ENCODE assay signal across 23 cellular contexts in the genomic region with DNA sequence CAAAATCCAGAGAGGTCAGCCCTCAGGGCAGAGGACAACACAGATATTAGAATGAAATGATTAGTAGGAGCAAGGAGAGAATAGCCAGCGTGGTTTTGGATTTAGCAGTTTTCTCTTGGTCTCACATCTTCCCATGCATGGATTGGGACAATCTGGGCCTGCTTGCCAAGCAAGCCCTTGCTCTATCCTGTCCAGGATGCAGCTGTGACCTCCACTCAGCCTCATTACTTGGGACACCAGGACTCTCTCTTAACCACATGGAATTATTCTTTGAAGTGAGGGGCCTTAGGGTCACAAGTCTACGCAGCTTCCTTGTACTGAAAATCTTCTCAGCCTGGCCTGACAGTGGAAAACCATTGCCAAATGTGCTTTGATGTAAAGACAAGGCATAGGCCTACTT. TPM values are rescaled to one million over a fixed set of nuclear protein-coding genes. Genes with fewer than 3 reads are reported as not detected.
A peak's percentile ranks its signal among the peaks of the same experiment; 100 is the strongest.
DNase-seq lines count a peak whose midpoint lies in the region; ATAC-seq and TF ChIP-seq lines count a peak whose summit lies in the region.
"Had no signal": no experiment of that assay in that cellular context is flagged by ENCODE, and none has a peak within 500 bp of the region (broad histone marks: within the 10 kb centered on the region; RNA-seq: fewer than 3 reads in every experiment).

No MANE protein-coding gene starts in this region.

- peaks cover 6% of the 10 kb centered on the region for H3K4me1 Mint-ChIP-seq in endodermal cell

- no peaks in the 10 kb centered on the region for H3K36me3 ChIP-seq in endodermal cell (ENCODE audit: control insufficient read depth, insufficient read depth, low read length)
- H3K36me3 ChIP-seq: SJSA1 had no signal

- peak overlapping the region; percentile 33 for H3K27ac Mint-ChIP-seq in endodermal cell

- H3K27me3 Mint-ChIP-seq in endodermal cell (ENCODE audit: insufficient read depth), result peaks cover 10% of the 10 kb centered on the region

- 90 to 91% methylated on average over 2 of the region's 2 CpGs for WGBS in endodermal cell (ENCODE audit: insufficient coverage in 1 of 2, insufficient read length in 1 of 2), 2 experiments

- DNase-seq in Right ventricle myocardium superior (no peak), left cardiac atrium (no peak), endodermal cell (peak; percentile 46), myocyte (ENCODE audit: low read depth) (peak; percentile 14), HK-2 (ENCODE audit: unreplicated experiment) (no peak), GOT3 (lab: John Stamatoyannopoulos, UW) (no peak), occipital lobe (lab: John Stamatoyannopoulos, UW) (no peak)
- DNase-seq: 8988T; AML-193; DMS53; GDM1; Karpas-422; MV-4-11; NCI-H1105 treated with DMSO at 0.1 percent for 48 hours; NCI-H1694; NCI-H2081; NCI-H2171; NCI-H345; NCI-H524; NCI-H774; NK-92 treated with Interleukin-12 subunit alpha and Interleukin-12 subunit beta, amount 100 ng/mL, for 24 hours had no signal

- H3K9ac ChIP-seq in endodermal cell (ENCODE audit: extremely low read depth, low read length, poor library complexity, severe bottlenecking), result no peak overlapping the region

- intact Hi-C loops in Right ventricle myocardium superior (cut with DNase I), result no loop called here
- intact Hi-C loops in left cardiac atrium (cut with DNase I), result no loop called here

- no peaks in the 10 kb centered on the region for H3K27me3 ChIP-seq in endodermal cell (ENCODE audit: control insufficient read depth, insufficient read depth, low read length, poor library complexity, severe bottlenecking)
- H3K27me3 ChIP-seq: SJSA1 had no signal

- H3K9me3 Mint-ChIP-seq in endodermal cell, result no peaks in the 10 kb centered on the region

- H3K36me3 Mint-ChIP-seq in endodermal cell (ENCODE audit: low read depth), result no peaks in the 10 kb centered on the region

- no peaks in the 10 kb centered on the region for H3K4me1 ChIP-seq in endodermal cell (ENCODE audit: control insufficient read depth, insufficient read depth, low read length)

- H3K27ac ChIP-seq in endodermal cell (ENCODE audit: low read depth, low read length), result no peak overlapping the region
- H3K27ac ChIP-seq: C4-2B, SJSA1 had no signal

- TF ChIP-seq CTCF in endodermal cell (conservative IDR thresholded peaks at IDR 0.05), result no peak

- H3K4me3 ChIP-seq in endodermal cell (ENCODE audit: low read length), result no peak overlapping the region
- H3K4me3 ChIP-seq: SJSA1 had no signal

- peak; percentile 36 for ATAC-seq in Right ventricle myocardium superior (ENCODE audit: poor library complexity)
- no peak for ATAC-seq in left cardiac atrium

- H3K4me3 Mint-ChIP-seq in endodermal cell, result no peak overlapping the region

- H3K9me3 ChIP-seq in endodermal cell (ENCODE audit: control insufficient read depth, low read length), result no peaks in the 10 kb centered on the region
- H3K9me3 ChIP-seq: SJSA1 had no signal

RNA-seq across cellular contexts. Expression of gene DCN, which starts 28.0 kb away (rescaled TPM):
- total RNA-seq in Right ventricle myocardium superior, result 800 TPM
- 1,000 to 10,000 TPM; 1,324 to 1,437 TPM for total RNA-seq in left cardiac atrium
- total RNA-seq in endodermal cell, result not detected
- polyA plus RNA-seq in endodermal cell (2013, experiment 1 of 2), result 7.8 TPM
- 7.8 TPM for polyA plus RNA-seq in endodermal cell (2013, experiment 2 of 2)
- total RNA-seq in myocyte, result 356 and 491 TPM in 2 replicates
- 544 TPM for polyA plus RNA-seq in myocyte (2012)
- 46.3 TPM for total RNA-seq in occipital lobe

Comparison
In these comparisons a context has a peak if more than half of its experiments do, and no peak if none do; other contexts are left out.
1. DNase-seq: peak in endodermal cell (single experiment) and myocyte (single experiment); none in Right ventricle myocardium superior (single experiment), left cardiac atrium (single experiment), HK-2 (single experiment), GOT3 (single experiment) and occipital lobe (single experiment).
2. RNA of gene DCN, which starts 28.0 kb away (total RNA-seq): 1,324 to 1,437 TPM in left cardiac atrium, 800 TPM in Right ventricle myocardium superior (single experiment), 356 to 491 TPM in myocyte and 46.3 TPM in occipital lobe (single experiment); not detected in endodermal cell; every median in the first group is over 10 times any median in the second.